11 cellular contexts compared by ENCODE assay signal in the genomic region with DNA sequence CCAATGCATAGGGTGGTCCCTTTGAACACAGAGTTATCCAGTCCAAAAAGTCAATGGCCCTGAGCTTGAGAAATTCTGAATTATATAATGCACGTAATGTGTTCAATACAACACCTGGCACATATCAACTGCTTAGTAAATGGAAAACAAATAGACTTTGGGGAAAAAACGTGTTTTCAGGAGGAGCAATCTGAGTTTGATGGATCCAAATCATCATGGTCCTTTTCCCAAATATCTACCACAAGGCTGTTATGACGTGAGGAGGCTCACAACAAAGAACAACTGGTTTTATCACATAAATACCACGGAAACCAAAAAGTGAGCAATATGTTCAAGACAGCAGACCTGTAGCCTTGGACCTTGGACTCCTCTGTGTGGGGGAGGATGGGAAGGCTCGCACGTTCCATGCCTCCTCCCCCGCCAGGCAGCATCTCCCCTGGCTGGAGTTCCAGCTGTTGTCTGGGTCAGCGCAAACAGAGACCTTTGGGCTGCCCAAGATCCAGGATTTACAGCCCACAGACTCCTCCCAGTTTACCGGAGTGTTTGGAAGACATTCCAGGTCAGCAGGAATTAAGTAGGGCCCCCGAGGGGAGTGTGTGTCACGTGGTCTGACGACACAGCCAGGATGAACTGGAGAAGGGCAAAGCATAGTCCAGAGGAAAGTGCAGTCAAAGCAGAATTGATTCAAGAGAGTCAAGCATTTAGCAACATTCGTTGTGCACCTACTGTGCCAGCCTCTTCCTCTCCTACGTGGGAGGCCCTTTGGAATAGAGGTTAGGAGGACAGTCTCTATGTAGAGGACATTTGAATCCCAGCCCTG. TPM values are rescaled to one million over a fixed set of nuclear protein-coding genes. Genes with fewer than 3 reads are reported as not detected.
DNase-seq lines count a peak whose midpoint lies in the region; ATAC-seq, FAIRE-seq and TF ChIP-seq lines count a peak whose summit lies in the region.
"Had no signal": no experiment of that assay in that cellular context is flagged by ENCODE, and none has a peak within 500 bp of the region (broad histone marks: within the 10 kb centered on the region; RNA-seq: fewer than 3 reads in every experiment).

No MANE protein-coding gene starts in this region.

- no peaks in the 10 kb centered on the region for H3K27me3 Mint-ChIP-seq in neural crest cell (ENCODE audit: low read depth)
- H3K27me3 Mint-ChIP-seq in activated T-helper 2 cell treated with anti-CD3 and anti-CD28 coated beads, Interferon-gamma antibody, Interleukin-2, Interleukin-4, amounts not matched to agents 10 μg/mL and 5 μg/mL and 100 μg/mL, durations not matched to agents 14 hours and 24 hours and 36 hours (ENCODE audit: low read depth): peaks cover 6% of the 10 kb centered on the region
- H3K27me3 Mint-ChIP-seq: activated naive CD8-positive, alpha-beta T cell had no signal

- H3K27me3 ChIP-seq in spleen (replicated peaks in 1 of 7): no peaks in the 10 kb centered on the region

- WGBS in spleen, 5 donors: 49 to 66% (median 56%) methylated on average over 9 to 14 of the region's 14 CpGs

- H3K4me3 ChIP-seq in epithelial cell of esophagus (ENCODE audit: low read length): no peak overlapping the region
- no peak overlapping the region for H3K4me3 ChIP-seq in spleen

- no peak overlapping the region for H3K27ac Mint-ChIP-seq in neural crest cell (ENCODE audit: unreplicated experiment)
- no peak overlapping the region for H3K27ac Mint-ChIP-seq in activated T-helper 2 cell treated with anti-CD3 and anti-CD28 coated beads, Interferon-gamma antibody, Interleukin-2, Interleukin-4, amounts not matched to agents 10 μg/mL and 5 μg/mL and 100 μg/mL, durations not matched to agents 14 hours and 24 hours and 36 hours
- H3K27ac Mint-ChIP-seq: activated naive CD8-positive, alpha-beta T cell had no signal

- TF ChIP-seq CTCF in epithelial cell of esophagus (IDR thresholded peaks at IDR 0.05; ENCODE audit: insufficient read depth, low read depth, low read length, missing control alignments) (no peak), neural crest cell (conservative IDR thresholded peaks at IDR 0.05) (no peak), spleen (IDR thresholded peaks at IDR 0.05 in 8 of 11, conservative IDR thresholded peaks at IDR 0.05 in 3 of 11) (no peak), D721Med (IDR thresholded peaks at IDR 0.05; ENCODE audit: insufficient read depth, missing control alignments) (no peak)

- no peaks in the 10 kb centered on the region for H3K36me3 Mint-ChIP-seq in neural crest cell (ENCODE audit: low read depth)
- no peaks in the 10 kb centered on the region for H3K36me3 Mint-ChIP-seq in activated T-helper 2 cell treated with anti-CD3 and anti-CD28 coated beads, Interferon-gamma antibody, Interleukin-2, Interleukin-4, amounts not matched to agents 10 μg/mL and 5 μg/mL and 100 μg/mL, durations not matched to agents 14 hours and 24 hours and 36 hours (ENCODE audit: low read depth)
- H3K36me3 Mint-ChIP-seq: activated naive CD8-positive, alpha-beta T cell had no signal

- no peaks in the 10 kb centered on the region for H3K36me3 ChIP-seq in spleen

- FAIRE-seq in D721Med (lab: Jason Lieb, UNC): no peak
- FAIRE-seq: G401.6 had no signal

- no peak for TF ChIP-seq POLR2A in spleen (IDR thresholded peaks at IDR 0.05)

- H3K9me3 Mint-ChIP-seq in neural crest cell: peaks cover 2% of the 10 kb centered on the region
- H3K9me3 Mint-ChIP-seq in activated T-helper 2 cell treated with anti-CD3 and anti-CD28 coated beads, Interferon-gamma antibody, Interleukin-2, Interleukin-4, amounts not matched to agents 10 μg/mL and 5 μg/mL and 100 μg/mL, durations not matched to agents 14 hours and 24 hours and 36 hours: no peaks in the 10 kb centered on the region

- peaks cover 10% of the 10 kb centered on the region for H3K4me1 Mint-ChIP-seq in neural crest cell
- peaks cover 7% of the 10 kb centered on the region for H3K4me1 Mint-ChIP-seq in activated T-helper 2 cell treated with anti-CD3 and anti-CD28 coated beads, Interferon-gamma antibody, Interleukin-2, Interleukin-4, amounts not matched to agents 10 μg/mL and 5 μg/mL and 100 μg/mL, durations not matched to agents 14 hours and 24 hours and 36 hours (ENCODE audit: low read depth)

- intact Hi-C loops in spleen (cut with DNase I; ENCODE audit: low total_unique reads): no loop called here
- intact Hi-C loops in activated T-helper 2 cell treated with anti-CD3 and anti-CD28 coated beads, Interferon-gamma antibody, Interleukin-2, Interleukin-4, amounts not matched to agents 10 μg/mL and 5 μg/mL and 100 μg/mL, durations not matched to agents 14 hours and 24 hours and 36 hours (cut with micrococcal nuclease): no loop called here

- no peak overlapping the region for H3K4me3 Mint-ChIP-seq in neural crest cell
- H3K4me3 Mint-ChIP-seq in activated T-helper 2 cell treated with anti-CD3 and anti-CD28 coated beads, Interferon-gamma antibody, Interleukin-2, Interleukin-4, amounts not matched to agents 10 μg/mL and 5 μg/mL and 100 μg/mL, durations not matched to agents 14 hours and 24 hours and 36 hours (ENCODE audit: low read depth): no peak overlapping the region
- H3K4me3 Mint-ChIP-seq: activated naive CD8-positive, alpha-beta T cell had no signal

- H3K9me3 ChIP-seq in spleen: no peaks in the 10 kb centered on the region

- DNase-seq in DMS53 treated with DMSO at 0.1 percent for 48 hours (lab: John Stamatoyannopoulos, UW; ENCODE audit: unreplicated experiment) (peak; percentile 55), NCI-H69 (lab: John Stamatoyannopoulos, UW) (peak; percentile 86), epithelial cell of esophagus (ENCODE audit: low read depth) (peak; percentile 21), neural crest cell (ENCODE audit: low read depth, low spot score) (peak; percentile 9), spleen (no peak), D721Med (ENCODE audit: insufficient read length, low spot score) (no peak)
- DNase-seq in activated T-helper 2 cell treated with anti-CD3 and anti-CD28 coated beads, Interferon-gamma antibody, Interleukin-2, Interleukin-4, amounts not matched to agents 10 μg/mL and 5 μg/mL and 100 μg/mL, durations not matched to agents 14 hours and 24 hours and 36 hours (ENCODE audit: low spot score): no peak
- DNase-seq: left ventricle myocardium superior had no signal

- H3K27ac ChIP-seq in spleen: no peak overlapping the region

- ATAC-seq in HG03039 (IDR thresholded peaks at IDR 0.05; ENCODE audit: unreplicated experiment): no peak
- ATAC-seq: left ventricle myocardium superior had no signal

- H3K4me1 ChIP-seq in spleen: peaks cover 0 to 3% (median 0%) of the 10 kb centered on the region in 6 donors

RNA-seq across cellular contexts. Expression of a gene that starts 32.2 kb away (rescaled TPM):
- total RNA-seq in neural crest cell: 11.8 and 12.5 TPM in 2 replicates
- 10 to 100 TPM; 11.2 to 19.1 (median 14.9) TPM for total RNA-seq in spleen
- 10 to 100 TPM; 22.9 to 31.2 (median 24.4) TPM for polyA plus RNA-seq in spleen
- 18.2 and 18.5 TPM in 2 replicates for total RNA-seq in activated T-helper 2 cell treated with anti-CD3 and anti-CD28 coated beads, Interferon-gamma antibody, Interleukin-2, Interleukin-4, amounts not matched to agents 10 μg/mL and 5 μg/mL and 100 μg/mL, durations not matched to agents 14 hours and 24 hours and 36 hours

RNA-seq across cellular contexts. Expression of a gene that starts 37.3 kb away (rescaled TPM):
- total RNA-seq in neural crest cell (20.2 and 20.6 TPM in 2 replicates), spleen (10 to 100 TPM in 2 of 7 donors, 1 to 10 TPM in 5; 7.4 to 16.7 (median 8.6) TPM)
- polyA plus RNA-seq in spleen: 1 to 10 TPM; 2.4 to 5.0 (median 3.3) TPM
- 7.1 and 7.9 TPM in 2 replicates for total RNA-seq in activated T-helper 2 cell treated with anti-CD3 and anti-CD28 coated beads, Interferon-gamma antibody, Interleukin-2, Interleukin-4, amounts not matched to agents 10 μg/mL and 5 μg/mL and 100 μg/mL, durations not matched to agents 14 hours and 24 hours and 36 hours

Comparison
In these comparisons a context has a peak if more than half of its experiments do, and no peak if none do; other contexts are left out.
1. DNase-seq: peak in DMS53 treated with DMSO at 0.1 percent for 48 hours (single experiment), NCI-H69 (single experiment), epithelial cell of esophagus (single experiment) and neural crest cell (single experiment); none in spleen (single experiment), activated T-helper 2 cell treated with anti-CD3 and anti-CD28 coated beads, Interferon-gamma antibody, Interleukin-2, Interleukin-4, amounts not matched to agents 10 μg/mL and 5 μg/mL and 100 μg/mL, durations not matched to agents 14 hours and 24 hours and 36 hours (single experiment) and D721Med (single experiment).